In genomic region chr13:95050800-95051620, GRCh38 we compare ENCODE assay signal across 18 cellular contexts.
A peak's percentile ranks its signal among the peaks of the same experiment; 100 is the strongest.
DNase-seq lines count a peak whose midpoint lies in the region; ATAC-seq, FAIRE-seq and TF ChIP-seq lines count a peak whose summit lies in the region.
"Had no signal": no experiment of that assay in that cellular context is flagged by ENCODE, and none has a peak within 500 bp of the region (broad histone marks: within the 10 kb centered on the region; RNA-seq: fewer than 3 reads in every experiment).

No MANE protein-coding gene starts in this region.

- intact Hi-C loops in K562 (cut with micrococcal nuclease): no loop called here
- intact Hi-C loops in sciatic nerve (cut with DNase I): no loop called here

- no peaks in the 10 kb centered on the region for H3K9me1 ChIP-seq in K562 (ENCODE audit: control insufficient read depth, insufficient read depth, low read length)

- POLR2A ChIA-PET in K562 (lab: Yijun Ruan, JAX): interaction anchor here (1.2 kb wide), 1 partner anchor 10 kb away, joined by 3 read pairs; no protein-coding TSS in a partner anchor

- WGBS in K562 (ENCODE audit: insufficient coverage, low coverage, missing lambda C conversion rate): 73% methylated on average over 2 of the region's 3 CpGs

- H3K9ac ChIP-seq in K562 (ENCODE audit: insufficient read depth in 1 of 2, low read depth in 2 of 2, low read length in 2 of 2): no peak overlapping the region
- H3K9ac ChIP-seq: parathyroid adenoma had no signal

- in situ Hi-C loops in K562 (cut with MboI): no loop called here

- no peak for TF ChIP-seq RAD21 in K562 (CRISPR knock-in tag; conservative IDR thresholded peaks at IDR 0.05 in 1 of 2, IDR thresholded peaks at IDR 0.05 in 1 of 2)

- no peak overlapping the region for H2AFZ ChIP-seq in K562 (ENCODE audit: low read depth, low read length)
- H2AFZ ChIP-seq: parathyroid adenoma had no signal

- no peaks in the 10 kb centered on the region for H3K4me1 ChIP-seq in K562 (replicated peaks in 1 of 2; ENCODE audit: control insufficient read depth in 2 of 2, insufficient read depth in 2 of 2, low read length in 2 of 2)
- H3K4me1 ChIP-seq: parathyroid adenoma had no signal

- H4K20me1 ChIP-seq in K562 (replicated peaks; ENCODE audit: control insufficient read depth, insufficient read depth, low read length): no peaks in the 10 kb centered on the region

- H3K4me2 ChIP-seq in K562 (ENCODE audit: insufficient read depth, low read length): no peak overlapping the region

- peaks cover 10% of the 10 kb centered on the region; the same call in 1 of the 3 replicates for H3K36me3 ChIP-seq in K562 (ENCODE audit: control insufficient read depth, insufficient read depth, low read length)

- no peaks in the 10 kb centered on the region for H3K79me2 ChIP-seq in K562 (ENCODE audit: control insufficient read depth, insufficient read depth, low read length)
- H3K79me2 ChIP-seq: parathyroid adenoma had no signal

- H3K9me3 ChIP-seq in K562 (replicated peaks; ENCODE audit: control insufficient read depth, insufficient read depth, low read depth, low read length): no peaks in the 10 kb centered on the region

- ATAC-seq in GM19395 (IDR thresholded peaks at IDR 0.05; ENCODE audit: unreplicated experiment) (peak; percentile 69), HG03025 (IDR thresholded peaks at IDR 0.05; ENCODE audit: low FRiP score, unreplicated experiment) (peak; percentile 66), K562 (no peak), HG03571 (IDR thresholded peaks at IDR 0.05; ENCODE audit: unreplicated experiment) (no peak), sciatic nerve (no peak)

- peak; percentile 13 for DNase-seq in activated CD4-positive, alpha-beta T cell treated with anti-CD3 and anti-CD28 coated beads for 48 hours
- no peak for DNase-seq in activated CD4-positive, alpha-beta T cell treated with anti-CD3 and anti-CD28 coated beads, Interleukin-2, amount 50 U/mL, for 1 hour
- DNase-seq in K562 (ENCODE audit: extremely low read depth in 1 of 4, low spot score in 3 of 4): no peak
- DNase-seq in DMS53 (lab: John Stamatoyannopoulos, UW): no peak
- DNase-seq in sciatic nerve (ENCODE audit: low spot score): no peak
- DNase-seq: COR-L47, foreskin melanocyte, immature natural killer cell, IMR-90, NCI-H1694 treated with DMSO at 0.1 percent for 48 hours, NCI-H82, SHP77 had no signal

- no peak for TF ChIP-seq CTCF in K562 (IDR thresholded peaks at IDR 0.05 in 2 of 3, conservative IDR thresholded peaks at IDR 0.05 in 1 of 3; ENCODE audit: insufficient read depth in 2 of 3, low read depth in 1 of 3, low read length in 3 of 3)

- no TSS peak for BruUV-seq in K562 (replicated peaks; lab: Mats Ljungman, UMichigan)

- no peak for TF ChIP-seq POLR2A in K562 (conservative IDR thresholded peaks at IDR 0.05)

- H3K27me3 ChIP-seq in K562 (ENCODE audit: control insufficient read depth in 2 of 2, insufficient read depth in 2 of 2, low read length in 2 of 2): no peaks in the 10 kb centered on the region

- TF ChIP-seq EP300 in K562 (IDR thresholded peaks at IDR 0.05; ENCODE audit: low read length): no peak

- FAIRE-seq in K562 (lab: Jason Lieb, UNC): no peak
- FAIRE-seq: A204.1, TTC549 had no signal

- CTCF ChIA-PET in K562 (lab: Yijun Ruan, JAX; ENCODE audit: low intra/inter-chr PET ratio): no interaction called here

- no peak overlapping the region for H3K4me3 ChIP-seq in K562

- H3K27ac ChIP-seq in K562 (ENCODE audit: extremely low read depth, low read depth, low read length): no peak overlapping the region
- H3K27ac ChIP-seq: parathyroid adenoma had no signal

TF ChIP-seq in K562, 482 proteins besides CTCF, POLR2A, EP300 and RAD21:
- TF ChIP-seq PKNOX1 (IDR thresholded peaks at IDR 0.05) (0 out of 2 replicates have a peak, but pooled peaks have one; percentile 21), CC2D1A (IDR thresholded peaks at IDR 0.05) (no peak)

Comparison
In these comparisons a context has a peak if more than half of its experiments do, and no peak if none do; other contexts are left out.
1. ATAC-seq: peak in GM19395 (single experiment) and HG03025 (single experiment); none in K562 (single experiment), HG03571 (single experiment) and sciatic nerve (single experiment).